In the genomic region with DNA sequence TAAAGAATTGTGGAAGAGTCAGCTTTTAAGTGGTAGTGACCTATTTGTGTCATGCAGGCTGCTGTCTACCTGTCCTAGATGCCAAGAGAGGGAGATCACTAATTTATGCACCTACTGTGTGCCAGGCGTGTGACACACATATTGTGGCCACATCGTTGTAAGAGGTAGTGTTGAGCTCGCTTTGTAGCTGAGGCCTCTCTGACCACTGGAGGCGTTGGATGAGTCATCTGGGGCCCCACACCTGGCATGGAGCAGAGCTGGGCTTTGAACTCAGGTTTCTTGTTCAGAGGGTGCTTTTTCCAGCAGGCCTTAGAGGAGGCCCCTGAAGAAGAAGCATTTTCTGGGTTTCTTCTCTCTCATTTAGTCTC, we compare ENCODE assay signal across 1 cellular context.
TF ChIP-seq lines count a peak whose summit lies in the region.

No MANE protein-coding gene starts in this region.

TF ChIP-seq in K562, 482 proteins besides CTCF, POLR2A, EP300 and RAD21 (continued from another document):
- TF ChIP-seq, protein P1, sequence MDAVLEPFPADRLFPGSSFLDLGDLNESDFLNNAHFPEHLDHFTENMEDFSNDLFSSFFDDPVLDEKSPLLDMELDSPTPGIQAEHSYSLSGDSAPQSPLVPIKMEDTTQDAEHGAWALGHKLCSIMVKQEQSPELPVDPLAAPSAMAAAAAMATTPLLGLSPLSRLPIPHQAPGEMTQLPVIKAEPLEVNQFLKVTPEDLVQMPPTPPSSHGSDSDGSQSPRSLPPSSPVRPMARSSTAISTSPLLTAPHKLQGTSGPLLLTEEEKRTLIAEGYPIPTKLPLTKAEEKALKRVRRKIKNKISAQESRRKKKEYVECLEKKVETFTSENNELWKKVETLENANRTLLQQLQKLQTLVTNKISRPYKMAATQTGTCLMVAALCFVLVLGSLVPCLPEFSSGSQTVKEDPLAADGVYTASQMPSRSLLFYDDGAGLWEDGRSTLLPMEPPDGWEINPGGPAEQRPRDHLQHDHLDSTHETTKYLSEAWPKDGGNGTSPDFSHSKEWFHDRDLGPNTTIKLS (IDR thresholded peaks at IDR 0.05; ENCODE audit: borderline replicate concordance, low read depth) = no peak
- TF ChIP-seq ZNF766 (CRISPR knock-in tag; conservative IDR thresholded peaks at IDR 0.05) = 0 out of 2 replicates have a peak, but pooled peaks have one; percentile 12
- no peak for TF ChIP-seq CHD4 (IDR thresholded peaks at IDR 0.05; ENCODE audit: insufficient read depth, insufficient replicate concordance, low read depth, low read length, poor library complexity, severe bottlenecking)
- 0 out of 2 replicates have a peak, but pooled peaks have one; percentile 2 for TF ChIP-seq ZNF316 (IDR thresholded peaks at IDR 0.05)
- TF ChIP-seq SMARCA4 (IDR thresholded peaks at IDR 0.05) = peak; percentile 55
- TF ChIP-seq, protein P2, sequence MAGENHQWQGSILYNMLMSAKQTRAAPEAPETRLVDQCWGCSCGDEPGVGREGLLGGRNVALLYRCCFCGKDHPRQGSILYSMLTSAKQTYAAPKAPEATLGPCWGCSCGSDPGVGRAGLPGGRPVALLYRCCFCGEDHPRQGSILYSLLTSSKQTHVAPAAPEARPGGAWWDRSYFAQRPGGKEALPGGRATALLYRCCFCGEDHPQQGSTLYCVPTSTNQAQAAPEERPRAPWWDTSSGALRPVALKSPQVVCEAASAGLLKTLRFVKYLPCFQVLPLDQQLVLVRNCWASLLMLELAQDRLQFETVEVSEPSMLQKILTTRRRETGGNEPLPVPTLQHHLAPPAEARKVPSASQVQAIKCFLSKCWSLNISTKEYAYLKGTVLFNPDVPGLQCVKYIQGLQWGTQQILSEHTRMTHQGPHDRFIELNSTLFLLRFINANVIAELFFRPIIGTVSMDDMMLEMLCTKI (IDR thresholded peaks at IDR 0.05; ENCODE audit: partially characterized antibody) = no peak
- TF ChIP-seq, protein P3, sequence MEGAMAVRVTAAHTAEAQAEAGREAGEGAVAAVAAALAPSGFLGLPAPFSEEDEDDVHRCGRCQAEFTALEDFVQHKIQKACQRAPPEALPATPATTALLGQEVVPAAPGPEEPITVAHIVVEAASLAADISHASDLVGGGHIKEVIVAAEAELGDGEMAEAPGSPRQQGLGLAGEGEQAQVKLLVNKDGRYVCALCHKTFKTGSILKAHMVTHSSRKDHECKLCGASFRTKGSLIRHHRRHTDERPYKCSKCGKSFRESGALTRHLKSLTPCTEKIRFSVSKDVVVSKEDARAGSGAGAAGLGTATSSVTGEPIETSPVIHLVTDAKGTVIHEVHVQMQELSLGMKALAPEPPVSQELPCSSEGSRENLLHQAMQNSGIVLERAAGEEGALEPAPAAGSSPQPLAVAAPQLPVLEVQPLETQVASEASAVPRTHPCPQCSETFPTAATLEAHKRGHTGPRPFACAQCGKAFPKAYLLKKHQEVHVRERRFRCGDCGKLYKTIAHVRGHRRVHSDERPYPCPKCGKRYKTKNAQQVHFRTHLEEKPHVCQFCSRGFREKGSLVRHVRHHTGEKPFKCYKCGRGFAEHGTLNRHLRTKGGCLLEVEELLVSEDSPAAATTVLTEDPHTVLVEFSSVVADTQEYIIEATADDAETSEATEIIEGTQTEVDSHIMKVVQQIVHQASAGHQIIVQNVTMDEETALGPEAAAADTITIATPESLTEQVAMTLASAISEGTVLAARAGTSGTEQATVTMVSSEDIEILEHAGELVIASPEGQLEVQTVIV (CRISPR knock-in tag; IDR thresholded peaks at IDR 0.05; ENCODE audit: borderline replicate concordance) = no peak
- no peak for TF ChIP-seq ZBTB1 (CRISPR knock-in tag; IDR thresholded peaks at IDR 0.05; ENCODE audit: borderline replicate concordance, low read depth)
- no peak for TF ChIP-seq U2AF2 (optimal IDR thresholded peaks at IDR 0.05; ENCODE audit: low read depth, low read length)
- TF ChIP-seq HDAC2 (IDR thresholded peaks at IDR 0.05) = no peak
- peak; percentile 97 for TF ChIP-seq JUND (IDR thresholded peaks at IDR 0.05; ENCODE audit: borderline replicate concordance, low read depth, low read length)
- peak; percentile 89 for TF ChIP-seq JUND (tag; IDR thresholded peaks at IDR 0.05; ENCODE audit: borderline replicate concordance, low read depth, low read length)
- TF ChIP-seq ATF1 (CRISPR knock-in tag; IDR thresholded peaks at IDR 0.05) = no peak
- TF ChIP-seq ATF1 (tag; IDR thresholded peaks at IDR 0.05) = no peak
- peak; percentile 46 for TF ChIP-seq DPF2 (IDR thresholded peaks at IDR 0.05)
- TF ChIP-seq, protein P4, sequence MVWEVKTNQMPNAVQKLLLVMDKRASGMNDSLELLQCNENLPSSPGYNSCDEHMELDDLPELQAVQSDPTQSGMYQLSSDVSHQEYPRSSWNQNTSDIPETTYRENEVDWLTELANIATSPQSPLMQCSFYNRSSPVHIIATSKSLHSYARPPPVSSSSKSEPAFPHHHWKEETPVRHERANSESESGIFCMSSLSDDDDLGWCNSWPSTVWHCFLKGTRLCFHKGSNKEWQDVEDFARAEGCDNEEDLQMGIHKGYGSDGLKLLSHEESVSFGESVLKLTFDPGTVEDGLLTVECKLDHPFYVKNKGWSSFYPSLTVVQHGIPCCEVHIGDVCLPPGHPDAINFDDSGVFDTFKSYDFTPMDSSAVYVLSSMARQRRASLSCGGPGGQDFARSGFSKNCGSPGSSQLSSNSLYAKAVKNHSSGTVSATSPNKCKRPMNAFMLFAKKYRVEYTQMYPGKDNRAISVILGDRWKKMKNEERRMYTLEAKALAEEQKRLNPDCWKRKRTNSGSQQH (CRISPR knock-in tag; IDR thresholded peaks at IDR 0.05) = no peak
- TF ChIP-seq NCOA4 (IDR thresholded peaks at IDR 0.05; ENCODE audit: partially characterized antibody) = no peak
- peak; percentile 88 for TF ChIP-seq JUN (IDR thresholded peaks at IDR 0.05; ENCODE audit: borderline replicate concordance, low read depth, low read length)
- TF ChIP-seq JUN (CRISPR knock-in tag; IDR thresholded peaks at IDR 0.05; ENCODE audit: borderline replicate concordance) = no peak
- no peak for TF ChIP-seq MBD2 (IDR thresholded peaks at IDR 0.05; ENCODE audit: borderline replicate concordance, low read depth)
- peak; percentile 18; the same call in 1 of the 2 replicates for TF ChIP-seq MYNN (IDR thresholded peaks at IDR 0.05)
- TF ChIP-seq MYNN (CRISPR knock-in tag; IDR thresholded peaks at IDR 0.05) = no peak
- TF ChIP-seq FOS (IDR thresholded peaks at IDR 0.05; ENCODE audit: extremely low read depth, insufficient read length) = peak; percentile 28
- no peak for TF ChIP-seq ZNF133 (CRISPR knock-in tag; IDR thresholded peaks at IDR 0.05)
- peak; percentile 57; the same call in 1 of the 2 replicates for TF ChIP-seq DMBX1 (CRISPR knock-in tag; IDR thresholded peaks at IDR 0.05; ENCODE audit: borderline replicate concordance)
- TF ChIP-seq CREB1 (IDR thresholded peaks at IDR 0.05) = no peak
- TF ChIP-seq CREB1 (CRISPR knock-in tag; IDR thresholded peaks at IDR 0.05) = no peak
- peak; percentile 76 for TF ChIP-seq SMARCE1 (IDR thresholded peaks at IDR 0.05)
- TF ChIP-seq FOXM1 (IDR thresholded peaks at IDR 0.05; ENCODE audit: low read depth) = no peak
- no peak for TF ChIP-seq FOXM1 (CRISPR knock-in tag; IDR thresholded peaks at IDR 0.05; ENCODE audit: low read depth)
- TF ChIP-seq ZKSCAN1 (IDR thresholded peaks at IDR 0.05; ENCODE audit: low read depth, low read length) = peak; percentile 99
